In genomic region chr6:13920584-13920983, GRCh38 we compare ENCODE assay signal across 26 cellular contexts. TPM values are rescaled to one million over a fixed set of nuclear protein-coding genes. Genes with fewer than 3 reads are reported as not detected.
"Had no signal": no experiment of that assay in that cellular context is flagged by ENCODE, and none has a peak within 500 bp of the region (broad histone marks: within the 10 kb centered on the region; RNA-seq: fewer than 3 reads in every experiment).

No MANE protein-coding gene starts in this region.

- DNase-seq: activated CD4-positive, CD25-positive, alpha-beta regulatory T cell treated with anti-CD3 and anti-CD28 coated beads, Interleukin-2, amount 50 U/mL, for 72 hours; activated CD8-positive, alpha-beta memory T cell treated with anti-CD3 and anti-CD28 coated beads for 24 hours; activated CD8-positive, alpha-beta memory T cell treated with anti-CD3 and anti-CD28 coated beads, Interleukin-2, amount 50 U/mL, for 48 hours; activated gamma-delta T cell treated with Interleukin-2 at 50 U/mL for 16 hours; activated T-cell treated with anti-CD3 and anti-CD28 coated beads, Interleukin-2, amount 50 U/mL, for 48 hours; amniotic stem cell; dermis blood vessel endothelial cell; effector memory CD4-positive, alpha-beta T cell; mesenchymal stem cell; mucosa of descending colon; naive B cell; right cardiac atrium; stimulated activated CD4-positive, alpha-beta T cell treated with anti-CD3 and anti-CD28 coated beads, Interleukin-4, amount 100 ng/mL, for 1 hour; stimulated activated naive CD8-positive, alpha-beta T cell treated with anti-CD3 and anti-CD28 coated beads, Interleukin-15, amount 100 ng/mL, for 72 hours; T-helper 9 cell; transverse colon; uterus had no signal

- H3K9me3 Mint-ChIP-seq: naive B cell; neural crest cell; stimulated activated naive CD8-positive, alpha-beta T cell treated with anti-CD3 and anti-CD28 coated beads, Interleukin-15, amount 100 ng/mL, for 72 hours had no signal

- H3K4me3 Mint-ChIP-seq: activated naive CD8-positive, alpha-beta T cell; naive B cell; neural crest cell; stimulated activated naive CD8-positive, alpha-beta T cell treated with anti-CD3 and anti-CD28 coated beads, Interleukin-15, amount 100 ng/mL, for 72 hours had no signal

- FAIRE-seq: endothelial cell of umbilical vein had no signal

- H3K4me3 ChIP-seq: esophagus muscularis mucosa, hepatocyte, mucosa of descending colon, prostate gland, suprapubic skin, transverse colon, uterus had no signal

- H3K36me3 ChIP-seq: esophagus muscularis mucosa, prostate gland, suprapubic skin, transverse colon, uterus had no signal

- H3K36me3 Mint-ChIP-seq: naive B cell had no signal

- ATAC-seq: mucosa of descending colon; right cardiac atrium; stimulated activated naive CD8-positive, alpha-beta T cell treated with anti-CD3 and anti-CD28 coated beads, Interleukin-15, amount 100 ng/mL, for 72 hours had no signal

- H3K79me2 ChIP-seq: hepatocyte had no signal

- H3K4me2 ChIP-seq: hepatocyte had no signal

- H3K9me3 ChIP-seq: esophagus muscularis mucosa, mucosa of descending colon, prostate gland, suprapubic skin, transverse colon, uterus had no signal

- H2AFZ ChIP-seq: hepatocyte had no signal

- H3K27ac ChIP-seq: esophagus muscularis mucosa, hepatocyte, prostate gland, suprapubic skin, transverse colon, uterus, VCaP had no signal

- H3K27ac Mint-ChIP-seq: activated naive CD8-positive, alpha-beta T cell; naive B cell; stimulated activated naive CD8-positive, alpha-beta T cell treated with anti-CD3 and anti-CD28 coated beads, Interleukin-15, amount 100 ng/mL, for 72 hours had no signal

RNA-seq across cellular contexts. Expression of gene RNF182, which starts 4.2 kb away (rescaled TPM):
- total RNA-seq: transverse colon had no signal
- polyA plus RNA-seq: hepatocyte, liver had no signal
